ENCODE assay signal across 10 cellular contexts in genomic region chr13:22235285-22235949, GRCh38.
A peak's percentile ranks its signal among the peaks of the same experiment; 100 is the strongest.
DNase-seq lines count a peak whose midpoint lies in the region; ATAC-seq, FAIRE-seq and TF ChIP-seq lines count a peak whose summit lies in the region.
"Had no signal": no experiment of that assay in that cellular context is flagged by ENCODE, and none has a peak within 500 bp of the region (broad histone marks: within the 10 kb centered on the region; RNA-seq: fewer than 3 reads in every experiment).

No MANE protein-coding gene starts in this region.

- no peaks in the 10 kb centered on the region for H3K27me3 ChIP-seq in BLaER1 treated with 17β-estradiol and CSF1 and Interleukin-3, amounts not matched to agents 10 nM and 100 nM
- no peaks in the 10 kb centered on the region for H3K27me3 ChIP-seq in H7 (ENCODE audit: control insufficient read depth, insufficient read depth, low read length)

- H3K4me2 ChIP-seq in BLaER1 treated with 17β-estradiol and CSF1 and Interleukin-3, amounts not matched to agents 10 nM and 100 nM = peak overlapping the region; percentile 51 to 78 (median 61)
- H3K4me2 ChIP-seq: SK-N-SH had no signal

- H3K4me3 ChIP-seq in BLaER1 treated with 17β-estradiol and CSF1 and Interleukin-3, amounts not matched to agents 10 nM and 100 nM = no peak overlapping the region
- no peak overlapping the region for H3K4me3 ChIP-seq in H7 (ENCODE audit: insufficient read depth, low read depth, low read length)

- peak overlapping the region in 4 of 11 experiments; percentile 13 to 39 (median 30); a peak in 4 of 22 replicates for H3K9ac ChIP-seq in BLaER1 treated with 17β-estradiol and CSF1 and Interleukin-3, amounts not matched to agents 10 nM and 100 nM
- H3K9ac ChIP-seq: SK-N-SH had no signal

- H3K36me3 Mint-ChIP-seq in T-cell = no peaks in the 10 kb centered on the region
- no peaks in the 10 kb centered on the region for H3K36me3 Mint-ChIP-seq in mesothelial cell of epicardium

- ATAC-seq in T-cell (replicated peaks in 1 of 4) (peak in 3 of 4 experiments; percentile 47 to 83 (median 76)), HG03097 (IDR thresholded peaks at IDR 0.05; ENCODE audit: low FRiP score, unreplicated experiment) (no peak)

- H3K4me1 Mint-ChIP-seq in T-cell (peaks cover 16 to 17% (median 16%) of the 10 kb centered on the region in 3 donors), mesothelial cell of epicardium (peaks cover 41% of the 10 kb centered on the region)

- peaks cover 21 to 43% (median 32%) of the 10 kb centered on the region in 10 experiments for H3K4me1 ChIP-seq in BLaER1 treated with 17β-estradiol and CSF1 and Interleukin-3, amounts not matched to agents 10 nM and 100 nM

- POLR2A ChIA-PET in T-cell (lab: Charles Lee) = no interaction called here

- H3K27me3 Mint-ChIP-seq in T-cell (peaks cover 0 to 3% of the 10 kb centered on the region in 2 donors), mesothelial cell of epicardium (ENCODE audit: low read depth) (no peaks in the 10 kb centered on the region)

- CTCF ChIA-PET in T-cell (lab: Charles Lee) = interaction anchor here in 1 of 2 donors (0.6 to 1.1 kb wide), 2 partner anchors 9 to 25 kb away, joined by 3 to 5 read pairs; no protein-coding TSS in a partner anchor

- DNase-seq in H7 (peak; percentile 34), T-cell (peak in 2 of 34 experiments; percentile 1 to 8), mesothelial cell of epicardium (ENCODE audit: low spot score in 2 of 2, unreplicated experiment in 2 of 2) (no peak), H54 (ENCODE audit: insufficient read length, low spot score) (no peak), DMS153 (lab: John Stamatoyannopoulos, UW) (no peak), NCI-H82 (lab: John Stamatoyannopoulos, UW) (no peak)
- DNase-seq: NCI-H510A treated with DMSO at 0.1 percent for 48 hours, SK-N-SH had no signal

- H3K4me3 Mint-ChIP-seq in T-cell = no peak overlapping the region
- no peak overlapping the region for H3K4me3 Mint-ChIP-seq in mesothelial cell of epicardium

- no peaks in the 10 kb centered on the region for H3K36me3 ChIP-seq in BLaER1 treated with 17β-estradiol and CSF1 and Interleukin-3, amounts not matched to agents 10 nM and 100 nM
- no peaks in the 10 kb centered on the region for H3K36me3 ChIP-seq in H7 (replicated peaks; ENCODE audit: control insufficient read depth, insufficient read depth, low read length)

- no peak for TF ChIP-seq CTCF in mesothelial cell of epicardium (IDR thresholded peaks at IDR 0.05; ENCODE audit: unreplicated experiment)

- peaks cover 0 to 8% (median 0%) of the 10 kb centered on the region in 11 experiments; a peak in 4 of 22 replicates for H3K9me3 ChIP-seq in BLaER1 treated with 17β-estradiol and CSF1 and Interleukin-3, amounts not matched to agents 10 nM and 100 nM (replicated peaks in 1 of 11)
- H3K9me3 ChIP-seq: SK-N-SH had no signal

- no peaks in the 10 kb centered on the region for H4K20me1 ChIP-seq in BLaER1 treated with 17β-estradiol and CSF1 and Interleukin-3, amounts not matched to agents 10 nM and 100 nM

- peak overlapping the region in 1 of 2 donors; percentile 62 for H3K27ac Mint-ChIP-seq in T-cell
- H3K27ac Mint-ChIP-seq in mesothelial cell of epicardium = peak overlapping the region; percentile 92

- TF ChIP-seq POLR2A in H54 (IDR thresholded peaks at IDR 0.05; ENCODE audit: low read depth, low read length) = no peak

- H3K9me3 Mint-ChIP-seq in T-cell = peaks cover 0 to 3% (median 0%) of the 10 kb centered on the region in 3 donors
- H3K9me3 Mint-ChIP-seq in mesothelial cell of epicardium = no peaks in the 10 kb centered on the region

- peak overlapping the region in 9 of 11 experiments; percentile 41 to 68 (median 51); a peak in 18 of 22 replicates for H3K27ac ChIP-seq in BLaER1 treated with 17β-estradiol and CSF1 and Interleukin-3, amounts not matched to agents 10 nM and 100 nM

- FAIRE-seq in H54 (lab: Jason Lieb, UNC) = no peak
